28 cellular contexts compared by ENCODE assay signal in the genomic region with DNA sequence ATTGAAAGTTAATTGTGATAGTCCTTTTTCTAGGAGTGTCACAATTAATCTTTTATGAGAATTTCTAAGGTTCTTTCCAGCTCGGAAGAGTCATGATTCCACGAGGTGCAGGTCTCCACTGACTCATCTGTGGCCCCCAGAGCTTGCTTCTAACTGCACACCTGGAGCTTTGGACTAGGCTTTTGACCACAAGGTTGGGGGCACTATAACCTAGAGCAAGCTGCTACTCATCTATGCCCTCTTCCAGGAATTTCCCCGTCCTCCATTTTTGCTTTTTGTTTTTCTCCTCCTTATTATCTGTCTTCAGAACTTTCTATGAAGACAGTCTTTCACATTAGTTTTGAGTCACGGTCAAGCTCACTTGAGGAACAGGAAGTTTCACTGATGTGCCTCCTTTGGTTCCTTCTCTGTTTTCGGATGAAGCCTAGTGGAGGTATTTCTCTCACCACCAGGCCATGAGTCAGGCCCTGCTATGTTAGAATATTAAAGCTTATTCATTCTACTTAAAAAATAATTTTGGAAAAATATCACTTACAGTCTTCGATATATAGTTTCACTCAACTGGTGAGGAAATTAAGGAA.
DNase-seq lines count a peak whose midpoint lies in the region; ATAC-seq and TF ChIP-seq lines count a peak whose summit lies in the region.
"Had no signal": no experiment of that assay in that cellular context is flagged by ENCODE, and none has a peak within 500 bp of the region (broad histone marks: within the 10 kb centered on the region; RNA-seq: fewer than 3 reads in every experiment).

No MANE protein-coding gene starts in this region.

- TF ChIP-seq EP300 in transverse colon (IDR thresholded peaks at IDR 0.05; ENCODE audit: low read depth): no peak

- intact Hi-C loops in naive thymus-derived CD4-positive, alpha-beta T cell (cut with micrococcal nuclease): no loop called here
- intact Hi-C loops in MCF 10A (cut with micrococcal nuclease): no loop called here
- intact Hi-C loops in transverse colon (cut with DNase I; ENCODE audit: low total_unique reads): no loop called here

- BruUV-seq in MCF 10A (replicated peaks; lab: Mats Ljungman, UMichigan): no TSS peak

- TF ChIP-seq CTCF in MCF 10A (IDR thresholded peaks at IDR 0.05; ENCODE audit: unreplicated experiment): no peak
- TF ChIP-seq CTCF in transverse colon (IDR thresholded peaks at IDR 0.05): no peak

- in situ Hi-C loops in transverse colon (cut with MboI; ENCODE audit: low pct_ligation_motif_present in 1 of 4, low pct_unique_long_range_greater_than_20kb in 1 of 4, low sequenced_read_pairs in 3 of 4): loop anchor here in 1 of 4 donors (25.0 kb wide), 1 partner anchor 161 kb away; no protein-coding TSS in a partner anchor

- no peak overlapping the region for H3K4me3 Mint-ChIP-seq in naive thymus-derived CD4-positive, alpha-beta T cell
- H3K4me3 Mint-ChIP-seq in MCF 10A (ENCODE audit: unreplicated experiment): no peak overlapping the region
- H3K4me3 Mint-ChIP-seq: activated naive CD8-positive, alpha-beta T cell treated with anti-CD3 and anti-CD28 coated beads, Interleukin-2, amount 50 U/mL, for 24 hours; activated T-cell treated with anti-CD3 and anti-CD28 coated beads, Interleukin-2, amount 50 U/mL, for 4 hours; endodermal cell; nephron progenitor cell had no signal

- no peaks in the 10 kb centered on the region for H3K36me3 ChIP-seq in naive thymus-derived CD4-positive, alpha-beta T cell (ENCODE audit: control insufficient read depth in 2 of 3, insufficient read depth in 3 of 3, low read length in 3 of 3)
- H3K36me3 ChIP-seq in transverse colon: no peaks in the 10 kb centered on the region
- H3K36me3 ChIP-seq: BLaER1, HAP-1, stomach, thyroid gland, WERI-Rb-1 had no signal

- no peaks in the 10 kb centered on the region for H3K27me3 ChIP-seq in naive thymus-derived CD4-positive, alpha-beta T cell (ENCODE audit: control insufficient read depth in 2 of 2, insufficient read depth in 2 of 2, low read length in 2 of 2)
- no peaks in the 10 kb centered on the region for H3K27me3 ChIP-seq in transverse colon
- H3K27me3 ChIP-seq: BLaER1, thyroid gland had no signal

- POLR2A ChIA-PET in naive thymus-derived CD4-positive, alpha-beta T cell (lab: Charles Lee): no interaction called here
- POLR2A ChIA-PET in MCF 10A (lab: Yijun Ruan, JAX): interaction anchor here (0.7 to 1.6 kb wide), 2 partner anchors 9 to 40 kb away, joined by 3 to 4 read pairs; no protein-coding TSS in a partner anchor

- H3K27ac ChIP-seq in naive thymus-derived CD4-positive, alpha-beta T cell (ENCODE audit: low read depth, low read length): no peak overlapping the region
- no peak overlapping the region for H3K27ac ChIP-seq in transverse colon
- H3K27ac ChIP-seq: BLaER1, stomach, thyroid gland, WERI-Rb-1 had no signal

- H3K4me1 Mint-ChIP-seq in naive thymus-derived CD4-positive, alpha-beta T cell: no peaks in the 10 kb centered on the region
- no peaks in the 10 kb centered on the region for H3K4me1 Mint-ChIP-seq in MCF 10A (ENCODE audit: insufficient read depth, unreplicated experiment)
- H3K4me1 Mint-ChIP-seq: activated naive CD8-positive, alpha-beta T cell treated with anti-CD3 and anti-CD28 coated beads, Interleukin-2, amount 50 U/mL, for 24 hours; endodermal cell; nephron progenitor cell had no signal

- peaks cover 0 to 7% (median 0%) of the 10 kb centered on the region in 11 donors for H3K9me3 Mint-ChIP-seq in naive thymus-derived CD4-positive, alpha-beta T cell
- peaks cover 11% of the 10 kb centered on the region for H3K9me3 Mint-ChIP-seq in MCF 10A (ENCODE audit: unreplicated experiment)
- H3K9me3 Mint-ChIP-seq: activated naive CD8-positive, alpha-beta T cell treated with anti-CD3 and anti-CD28 coated beads, Interleukin-2, amount 50 U/mL, for 24 hours; activated T-cell treated with anti-CD3 and anti-CD28 coated beads, Interleukin-2, amount 50 U/mL, for 4 hours had no signal

- WGBS in transverse colon (ENCODE audit: low coverage in 1 of 2), 2 donors: 79 to 87% methylated on average over 5 to 6 of the region's 6 CpGs

- H3K4me1 ChIP-seq in naive thymus-derived CD4-positive, alpha-beta T cell (ENCODE audit: control insufficient read depth in 2 of 2, insufficient read depth in 2 of 2, low read length in 2 of 2): no peaks in the 10 kb centered on the region
- H3K4me1 ChIP-seq in transverse colon: no peaks in the 10 kb centered on the region
- H3K4me1 ChIP-seq: BLaER1, Caco-2, HAP-1, stomach, thyroid gland had no signal

- no peak overlapping the region for H3K27ac Mint-ChIP-seq in naive thymus-derived CD4-positive, alpha-beta T cell
- no peak overlapping the region for H3K27ac Mint-ChIP-seq in MCF 10A (ENCODE audit: low read depth, unreplicated experiment)
- H3K27ac Mint-ChIP-seq: activated naive CD8-positive, alpha-beta T cell treated with anti-CD3 and anti-CD28 coated beads, Interleukin-2, amount 50 U/mL, for 24 hours; endodermal cell; nephron progenitor cell had no signal

- ATAC-seq in GM18502 (IDR thresholded peaks at IDR 0.05; ENCODE audit: poor library complexity, unreplicated experiment) (peak; percentile 61), HG02852 (IDR thresholded peaks at IDR 0.05; ENCODE audit: unreplicated experiment) (peak; percentile 74)
- ATAC-seq in naive thymus-derived CD4-positive, alpha-beta T cell: peak; percentile 67
- ATAC-seq: activated naive CD8-positive, alpha-beta T cell treated with anti-CD3 and anti-CD28 coated beads, Interleukin-2, amount 50 U/mL, for 24 hours; activated T-cell treated with anti-CD3 and anti-CD28 coated beads, Interleukin-2, amount 50 U/mL, for 4 hours had no signal

- peak; percentile 49 to 81 for DNase-seq in NOMO-1 (lab: John Stamatoyannopoulos, UW; ENCODE audit: unreplicated experiment in 2 of 2)
- no peak for DNase-seq in naive thymus-derived CD4-positive, alpha-beta T cell
- no peak for DNase-seq in MCF 10A (ENCODE audit: unreplicated experiment)
- DNase-seq in transverse colon: no peak
- no peak for DNase-seq in NCI-H748 (lab: John Stamatoyannopoulos, UW; ENCODE audit: unreplicated experiment)
- DNase-seq: ACHN; activated CD4-positive, alpha-beta T cell treated with anti-CD3 and anti-CD28 coated beads, Interleukin-2, amount 50 U/mL, for 1 hour; activated naive CD8-positive, alpha-beta T cell treated with anti-CD3 and anti-CD28 coated beads, Interleukin-2, amount 50 U/mL, for 24 hours; activated T-cell treated with anti-CD3 and anti-CD28 coated beads, Interleukin-2, amount 50 U/mL, for 4 hours; Caco-2; caudate nucleus; cortex of kidney; DMS79; endodermal cell; GDM1; NCI-H1105; NCI-H1930; NCI-H526 treated with DMSO at 0.1 percent for 48 hours; nephron progenitor cell; OCI-M1; small intestine; stomach; thyroid gland; WERI-Rb-1 had no signal

- no peaks in the 10 kb centered on the region for H3K36me3 Mint-ChIP-seq in naive thymus-derived CD4-positive, alpha-beta T cell
- H3K36me3 Mint-ChIP-seq in MCF 10A (ENCODE audit: insufficient read depth, unreplicated experiment): no peaks in the 10 kb centered on the region

- TF ChIP-seq POLR2A in transverse colon (IDR thresholded peaks at IDR 0.05): no peak

- no peak overlapping the region for H3K4me3 ChIP-seq in naive thymus-derived CD4-positive, alpha-beta T cell (ENCODE audit: low read length)
- H3K4me3 ChIP-seq in transverse colon: no peak overlapping the region
- H3K4me3 ChIP-seq: BLaER1, HAP-1, stomach, thyroid gland had no signal

- CTCF ChIA-PET in naive thymus-derived CD4-positive, alpha-beta T cell (lab: Charles Lee): no interaction called here
- CTCF ChIA-PET in MCF 10A (lab: Yijun Ruan, JAX): interaction anchor here (0.8 to 1.4 kb wide), 4 partner anchors 10 to 165 kb away, joined by 3 to 7 read pairs (median 4); no protein-coding TSS in a partner anchor

- peaks cover 0 to 23% (median 17%) of the 10 kb centered on the region in 5 donors for H3K27me3 Mint-ChIP-seq in naive thymus-derived CD4-positive, alpha-beta T cell
- H3K27me3 Mint-ChIP-seq in MCF 10A (ENCODE audit: insufficient read depth, unreplicated experiment): no peaks in the 10 kb centered on the region

- no peaks in the 10 kb centered on the region for H3K9me3 ChIP-seq in naive thymus-derived CD4-positive, alpha-beta T cell (ENCODE audit: control insufficient read depth in 2 of 3, low read length in 3 of 3)
- no peaks in the 10 kb centered on the region for H3K9me3 ChIP-seq in transverse colon
- H3K9me3 ChIP-seq: HAP-1, stomach, thyroid gland had no signal

Comparison
In these comparisons a context has a peak if more than half of its experiments do, and no peak if none do; other contexts are left out.
1. DNase-seq: peak in NOMO-1 (2 of 2); none in naive thymus-derived CD4-positive, alpha-beta T cell (0 of 9), MCF 10A (single experiment), transverse colon (single experiment) and NCI-H748 (single experiment).
2. Peak in every context shown above with its lines, with median percentiles within 50 percentile points of each other: ATAC-seq.